ENCODE assay signal across 8 cellular contexts in genomic region chr19:19387108-19387507, GRCh38. TPM values are rescaled to one million over a fixed set of nuclear protein-coding genes. Genes with fewer than 3 reads are reported as not detected.
DNase-seq lines count a peak whose midpoint lies in the region; ATAC-seq, FAIRE-seq and TF ChIP-seq lines count a peak whose summit lies in the region.

No MANE protein-coding gene starts in this region.

- peaks cover 43% of the 10 kb centered on the region for H3K4me1 Mint-ChIP-seq in HFFc6 (ENCODE audit: low read depth)

- POLR2A ChIA-PET in K562 (lab: Yijun Ruan, JAX): interaction anchor here (0.6 kb wide), 1 partner anchor 70 kb away, joined by 4 read pairs; no protein-coding TSS in a partner anchor

- H3K27ac Mint-ChIP-seq in HFFc6: peak overlapping the region; percentile 95

- H3K4me1 ChIP-seq in K562 (replicated peaks in 1 of 2; ENCODE audit: control insufficient read depth in 2 of 2, insufficient read depth in 2 of 2, low read length in 2 of 2): peaks cover 28 to 37% of the 10 kb centered on the region in 2 experiments; a peak in 4 of 5 replicates
- peaks cover 26 to 27% of the 10 kb centered on the region in 2 donors for H3K4me1 ChIP-seq in mucosa of rectum (ENCODE audit: control insufficient read depth in 2 of 2, insufficient read depth in 2 of 2, low read length in 2 of 2)

- H3K27ac ChIP-seq in 22Rv1 (peak overlapping the region; percentile 88), K562 (ENCODE audit: extremely low read depth, low read depth, low read length) (peak overlapping the region; percentile 97), mucosa of rectum (ENCODE audit: low read depth in 2 of 2, low read length in 2 of 2) (no peak overlapping the region)

- H3K9me3 ChIP-seq in K562 (replicated peaks; ENCODE audit: control insufficient read depth, insufficient read depth, low read depth, low read length) (no peaks in the 10 kb centered on the region), mucosa of rectum (ENCODE audit: control insufficient read depth in 2 of 2, low read length in 2 of 2) (no peaks in the 10 kb centered on the region)

- H3K27me3 ChIP-seq in K562 (ENCODE audit: control insufficient read depth in 2 of 2, insufficient read depth in 2 of 2, low read length in 2 of 2) (no peaks in the 10 kb centered on the region), mucosa of rectum (ENCODE audit: control insufficient read depth in 2 of 2, insufficient read depth in 2 of 2, low read length in 2 of 2) (no peaks in the 10 kb centered on the region)

- peak overlapping the region; percentile 95 for H3K4me3 Mint-ChIP-seq in HFFc6

- in situ Hi-C loops in K562 (cut with MboI): no loop called here

- BruUV-seq in K562 (replicated peaks; lab: Mats Ljungman, UMichigan): no TSS peak

- FAIRE-seq in K562 (lab: Jason Lieb, UNC): no peak

- TF ChIP-seq RAD21 in K562 (CRISPR knock-in tag; conservative IDR thresholded peaks at IDR 0.05 in 1 of 2, IDR thresholded peaks at IDR 0.05 in 1 of 2): no peak

- no peak for DNase-seq in HFFc6
- no peak for DNase-seq in K562 (ENCODE audit: extremely low read depth in 1 of 4, low spot score in 3 of 4)
- DNase-seq in DMS153 treated with DMSO at 0.1 percent for 48 hours (lab: John Stamatoyannopoulos, UW; ENCODE audit: unreplicated experiment): no peak
- no peak for DNase-seq in stimulated activated CD4-positive, alpha-beta T cell treated with anti-CD3 and anti-CD28 coated beads, Interleukin-4, amount 100 ng/mL, for 1 hour

- H3K9ac ChIP-seq in K562 (ENCODE audit: insufficient read depth in 1 of 2, low read depth in 2 of 2, low read length in 2 of 2) (peak overlapping the region; percentile 95 to 98; a peak in 3 of 4 replicates), mucosa of rectum (ENCODE audit: low read depth in 1 of 2, low read length in 2 of 2) (peak overlapping the region; percentile 87 to 88)

- no peak for TF ChIP-seq EP300 in K562 (IDR thresholded peaks at IDR 0.05; ENCODE audit: low read length)

- no peak overlapping the region for H2AFZ ChIP-seq in K562 (ENCODE audit: low read depth, low read length)

- CTCF ChIA-PET in K562 (lab: Yijun Ruan, JAX; ENCODE audit: low intra/inter-chr PET ratio): no interaction called here

- H3K27me3 Mint-ChIP-seq in HFFc6 (ENCODE audit: insufficient read depth): no peaks in the 10 kb centered on the region; the same call in 1 of the 2 replicates

- H3K79me2 ChIP-seq in K562 (ENCODE audit: control insufficient read depth, insufficient read depth, low read length): peaks cover 74% of the 10 kb centered on the region

- WGBS in K562 (ENCODE audit: insufficient coverage, low coverage, missing lambda C conversion rate): 12% methylated on average over 5 of the region's 5 CpGs

- TF ChIP-seq POLR2A in K562 (conservative IDR thresholded peaks at IDR 0.05): no peak

- H3K9me1 ChIP-seq in K562 (ENCODE audit: control insufficient read depth, insufficient read depth, low read length): no peaks in the 10 kb centered on the region

- peak overlapping the region; percentile 81 for H3K4me2 ChIP-seq in K562 (ENCODE audit: insufficient read depth, low read length)

- ATAC-seq in K562 (no peak), HG03460 (IDR thresholded peaks at IDR 0.05; ENCODE audit: unreplicated experiment) (no peak)
- no peak for ATAC-seq in activated CD4-positive, CD25-positive, alpha-beta regulatory T cell treated with anti-CD3 and anti-CD28 coated beads, Interleukin-2, amount 50 U/mL, for 24 hours

- H3K4me3 ChIP-seq in K562 (peak overlapping the region; percentile 96), mucosa of rectum (ENCODE audit: low read length in 2 of 2) (peak overlapping the region; percentile 81)

- no peaks in the 10 kb centered on the region for H3K36me3 Mint-ChIP-seq in HFFc6 (ENCODE audit: low read depth)

- intact Hi-C loops in K562 (cut with micrococcal nuclease): loop anchor here (5.0 kb wide), 1 partner anchor 100 kb away; no protein-coding TSS in a partner anchor

- H3K36me3 ChIP-seq in K562 (ENCODE audit: control insufficient read depth, insufficient read depth, low read length): peaks cover 19% of the 10 kb centered on the region; the same call in 2 of the 3 replicates
- no peaks in the 10 kb centered on the region for H3K36me3 ChIP-seq in mucosa of rectum (ENCODE audit: control insufficient read depth in 2 of 2, insufficient read depth in 2 of 2, low read length in 2 of 2)

- no peaks in the 10 kb centered on the region for H4K20me1 ChIP-seq in K562 (replicated peaks; ENCODE audit: control insufficient read depth, insufficient read depth, low read length)

- TF ChIP-seq CTCF in 22Rv1 (IDR thresholded peaks at IDR 0.05) (no peak), HFFc6 (IDR thresholded peaks at IDR 0.05) (no peak), K562 (IDR thresholded peaks at IDR 0.05 in 2 of 3, conservative IDR thresholded peaks at IDR 0.05 in 1 of 3; ENCODE audit: insufficient read depth in 2 of 3, low read depth in 1 of 3, low read length in 3 of 3) (no peak)

- H3K9me3 Mint-ChIP-seq in HFFc6: no peaks in the 10 kb centered on the region

TF ChIP-seq in K562, 482 proteins besides CTCF, POLR2A, EP300 and RAD21:
- TF ChIP-seq ARID2 (IDR thresholded peaks at IDR 0.05) (peak; percentile 29; the same call in 1 of the 2 replicates), ZNF41 (CRISPR knock-in tag; conservative IDR thresholded peaks at IDR 0.05) (no peak)
TF ChIP-seq in K562: peak in this region for 1.

RNA-seq across cellular contexts. Expression of gene GATAD2A, which starts 18.4 kb away (rescaled TPM):
- 100 to 1,000 TPM; 107 to 123 (median 112) TPM for total RNA-seq in HFFc6 (2021; fragmentation: NEBNext Ultra II Directional; extraction: Animal tissue kit (Norgen Biotek cat#: 25700))
- 64.2 and 71.9 TPM in 2 replicates for total RNA-seq in K562 (2011; cell fraction: chromatin; rRNA removed; ENCODE audit: low replicate concordance)
- 40.3 and 42.0 TPM in 2 replicates for total RNA-seq in K562 (2011; cell fraction: nucleolus; rRNA removed)
- total RNA-seq in K562 (2011; cell fraction: nucleoplasm; rRNA removed): 44.1 and 58.8 TPM in 2 replicates
- total RNA-seq in K562 (2014; rRNA removed): 114 and 141 TPM in 2 replicates
- 36.3 and 39.2 TPM in 2 replicates for total RNA-seq in K562 (2014; rRNA removed; fragmentation: Illumina TruSeq; extraction: Trizol)
- 61.2 and 65.5 TPM in 2 replicates for total RNA-seq in K562 (2015; rRNA removed; fragmentation: Illumina TruSeq; extraction: Trizol)
- 215 and 226 TPM in 2 replicates for total RNA-seq in K562 (2021)
- 25.4 and 33.0 TPM in 2 replicates for polyA plus RNA-seq in K562 (2011; rRNA removed)
- polyA plus RNA-seq in K562 (2011; cell fraction: cytosol; rRNA removed): 21.1 and 45.0 TPM in 2 replicates
- polyA plus RNA-seq in K562 (2011; cell fraction: nucleus; rRNA removed): 23.6 and 33.3 TPM in 2 replicates
- 44.9 and 60.8 TPM in 2 replicates for polyA plus RNA-seq in K562 (2012)
- polyA plus RNA-seq in K562 (2014; fragmentation: Illumina TruSeq; extraction: Trizol): 44.2 and 80.9 TPM in 2 replicates
- polyA plus RNA-seq in K562 (2014; fragmentation: Nextera tagmentation; extraction: Ambion mirVana): 1 to 10 TPM; 2.4 to 5.1 TPM
- 88.4 and 112 TPM in 2 replicates for polyA plus RNA-seq in K562 (2014; rRNA removed)
- polyA minus RNA-seq in K562 (2011; rRNA and poly(A)+ RNA removed): 33.1 and 40.4 TPM in 2 replicates
- 55.4 and 91.3 TPM in 2 replicates for polyA minus RNA-seq in K562 (2011; cell fraction: cytosol; rRNA and poly(A)+ RNA removed)
- polyA minus RNA-seq in K562 (2011; cell fraction: nucleus; rRNA and poly(A)+ RNA removed): 12.5 and 17.4 TPM in 2 replicates

Comparison
In these comparisons a context has a peak if more than half of its experiments do, and no peak if none do; other contexts are left out.
1. H3K27ac ChIP-seq: peak in 22Rv1 (single experiment) and K562 (single experiment); none in mucosa of rectum (0 of 2).